1 cellular context compared by ENCODE assay signal in genomic region chr1:47478090-47478489, GRCh38.
TF ChIP-seq lines count a peak whose summit lies in the region.

No MANE protein-coding gene starts in this region.

TF ChIP-seq in HepG2, 621 proteins besides CTCF, POLR2A, EP300 and RAD21 (continued from another document and continues in another):
- TF ChIP-seq, protein P1, sequence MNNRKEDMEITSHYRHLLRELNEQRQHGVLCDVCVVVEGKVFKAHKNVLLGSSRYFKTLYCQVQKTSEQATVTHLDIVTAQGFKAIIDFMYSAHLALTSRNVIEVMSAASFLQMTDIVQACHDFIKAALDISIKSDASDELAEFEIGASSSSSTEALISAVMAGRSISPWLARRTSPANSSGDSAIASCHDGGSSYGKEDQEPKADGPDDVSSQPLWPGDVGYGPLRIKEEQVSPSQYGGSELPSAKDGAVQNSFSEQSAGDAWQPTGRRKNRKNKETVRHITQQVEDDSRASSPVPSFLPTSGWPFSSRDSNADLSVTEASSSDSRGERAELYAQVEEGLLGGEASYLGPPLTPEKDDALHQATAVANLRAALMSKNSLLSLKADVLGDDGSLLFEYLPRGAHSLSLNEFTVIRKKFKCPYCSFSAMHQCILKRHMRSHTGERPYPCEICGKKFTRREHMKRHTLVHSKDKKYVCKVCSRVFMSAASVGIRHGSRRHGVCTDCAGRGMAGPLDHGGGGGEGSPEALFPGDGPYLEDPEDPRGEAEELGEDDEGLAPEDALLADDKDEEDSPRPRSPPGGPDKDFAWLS (CRISPR knock-in tag; IDR thresholded peaks at IDR 0.05; ENCODE audit: borderline replicate concordance): no peak
- TF ChIP-seq ZNF253 (CRISPR knock-in tag; IDR thresholded peaks at IDR 0.05; ENCODE audit: borderline replicate concordance): 0 out of 2 replicates have a peak, but pooled peaks have one; percentile 63
- TF ChIP-seq TP53 (CRISPR knock-in tag; conservative IDR thresholded peaks at IDR 0.05): no peak
- no peak for TF ChIP-seq YEATS2 (CRISPR knock-in tag; IDR thresholded peaks at IDR 0.05; ENCODE audit: borderline replicate concordance)
- TF ChIP-seq, protein P2, sequence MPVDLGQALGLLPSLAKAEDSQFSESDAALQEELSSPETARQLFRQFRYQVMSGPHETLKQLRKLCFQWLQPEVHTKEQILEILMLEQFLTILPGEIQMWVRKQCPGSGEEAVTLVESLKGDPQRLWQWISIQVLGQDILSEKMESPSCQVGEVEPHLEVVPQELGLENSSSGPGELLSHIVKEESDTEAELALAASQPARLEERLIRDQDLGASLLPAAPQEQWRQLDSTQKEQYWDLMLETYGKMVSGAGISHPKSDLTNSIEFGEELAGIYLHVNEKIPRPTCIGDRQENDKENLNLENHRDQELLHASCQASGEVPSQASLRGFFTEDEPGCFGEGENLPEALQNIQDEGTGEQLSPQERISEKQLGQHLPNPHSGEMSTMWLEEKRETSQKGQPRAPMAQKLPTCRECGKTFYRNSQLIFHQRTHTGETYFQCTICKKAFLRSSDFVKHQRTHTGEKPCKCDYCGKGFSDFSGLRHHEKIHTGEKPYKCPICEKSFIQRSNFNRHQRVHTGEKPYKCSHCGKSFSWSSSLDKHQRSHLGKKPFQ (CRISPR knock-in tag; IDR thresholded peaks at IDR 0.05; ENCODE audit: insufficient replicate concordance): peak; percentile 96
- no peak for TF ChIP-seq CENPT (CRISPR knock-in tag; IDR thresholded peaks at IDR 0.05; ENCODE audit: low read depth)
- TF ChIP-seq DPF2 (CRISPR knock-in tag; IDR thresholded peaks at IDR 0.05; ENCODE audit: borderline replicate concordance, low read depth): peak; percentile 86
- TF ChIP-seq, protein P3, sequence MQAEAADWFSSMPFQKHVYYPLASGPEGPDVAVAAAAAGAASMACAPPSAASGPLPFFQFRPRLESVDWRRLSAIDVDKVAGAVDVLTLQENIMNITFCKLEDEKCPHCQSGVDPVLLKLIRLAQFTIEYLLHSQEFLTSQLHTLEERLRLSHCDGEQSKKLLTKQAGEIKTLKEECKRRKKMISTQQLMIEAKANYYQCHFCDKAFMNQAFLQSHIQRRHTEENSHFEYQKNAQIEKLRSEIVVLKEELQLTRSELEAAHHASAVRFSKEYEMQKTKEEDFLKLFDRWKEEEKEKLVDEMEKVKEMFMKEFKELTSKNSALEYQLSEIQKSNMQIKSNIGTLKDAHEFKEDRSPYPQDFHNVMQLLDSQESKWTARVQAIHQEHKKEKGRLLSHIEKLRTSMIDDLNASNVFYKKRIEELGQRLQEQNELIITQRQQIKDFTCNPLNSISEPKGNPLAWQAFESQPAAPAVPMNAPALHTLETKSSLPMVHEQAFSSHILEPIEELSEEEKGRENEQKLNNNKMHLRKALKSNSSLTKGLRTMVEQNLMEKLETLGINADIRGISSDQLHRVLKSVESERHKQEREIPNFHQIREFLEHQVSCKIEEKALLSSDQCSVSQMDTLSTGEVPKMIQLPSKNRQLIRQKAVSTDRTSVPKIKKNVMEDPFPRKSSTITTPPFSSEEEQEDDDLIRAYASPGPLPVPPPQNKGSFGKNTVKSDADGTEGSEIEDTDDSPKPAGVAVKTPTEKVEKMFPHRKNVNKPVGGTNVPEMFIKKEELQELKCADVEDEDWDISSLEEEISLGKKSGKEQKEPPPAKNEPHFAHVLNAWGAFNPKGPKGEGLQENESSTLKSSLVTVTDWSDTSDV (CRISPR knock-in tag; IDR thresholded peaks at IDR 0.05): no peak
- no peak for TF ChIP-seq PAF1 (CRISPR knock-in tag; IDR thresholded peaks at IDR 0.05)
- TF ChIP-seq ZFP62 (CRISPR knock-in tag; IDR thresholded peaks at IDR 0.05): no peak
- no peak for TF ChIP-seq ZNF335 (CRISPR knock-in tag; IDR thresholded peaks at IDR 0.05)
- no peak for TF ChIP-seq SNAPC4 (CRISPR knock-in tag; IDR thresholded peaks at IDR 0.05)
- TF ChIP-seq ATF6 (CRISPR knock-in tag; conservative IDR thresholded peaks at IDR 0.05): no peak
- TF ChIP-seq GMEB2 (CRISPR knock-in tag; IDR thresholded peaks at IDR 0.05; ENCODE audit: low read depth): no peak
- TF ChIP-seq ATF7 (IDR thresholded peaks at IDR 0.05): no peak
- no peak; the same call in 1 of the 2 replicates for TF ChIP-seq ATF7 (CRISPR knock-in tag; IDR thresholded peaks at IDR 0.05)
- no peak for TF ChIP-seq MYNN (CRISPR knock-in tag; IDR thresholded peaks at IDR 0.05; ENCODE audit: low read depth)
- TF ChIP-seq, protein P4, sequence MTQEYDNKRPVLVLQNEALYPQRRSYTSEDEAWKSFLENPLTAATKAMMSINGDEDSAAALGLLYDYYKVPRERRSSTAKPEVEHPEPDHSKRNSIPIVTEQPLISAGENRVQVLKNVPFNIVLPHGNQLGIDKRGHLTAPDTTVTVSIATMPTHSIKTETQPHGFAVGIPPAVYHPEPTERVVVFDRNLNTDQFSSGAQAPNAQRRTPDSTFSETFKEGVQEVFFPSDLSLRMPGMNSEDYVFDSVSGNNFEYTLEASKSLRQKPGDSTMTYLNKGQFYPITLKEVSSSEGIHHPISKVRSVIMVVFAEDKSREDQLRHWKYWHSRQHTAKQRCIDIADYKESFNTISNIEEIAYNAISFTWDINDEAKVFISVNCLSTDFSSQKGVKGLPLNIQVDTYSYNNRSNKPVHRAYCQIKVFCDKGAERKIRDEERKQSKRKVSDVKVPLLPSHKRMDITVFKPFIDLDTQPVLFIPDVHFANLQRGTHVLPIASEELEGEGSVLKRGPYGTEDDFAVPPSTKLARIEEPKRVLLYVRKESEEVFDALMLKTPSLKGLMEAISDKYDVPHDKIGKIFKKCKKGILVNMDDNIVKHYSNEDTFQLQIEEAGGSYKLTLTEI (CRISPR knock-in tag; conservative IDR thresholded peaks at IDR 0.05): no peak
- TF ChIP-seq KMT2A (CRISPR knock-in tag; IDR thresholded peaks at IDR 0.05): no peak
- TF ChIP-seq ADNP (CRISPR knock-in tag; IDR thresholded peaks at IDR 0.05): no peak
- TF ChIP-seq CHCHD3 (CRISPR knock-in tag; IDR thresholded peaks at IDR 0.05): 0 out of 2 replicates have a peak, but pooled peaks have one; percentile 45
- TF ChIP-seq ZNF496 (CRISPR knock-in tag; IDR thresholded peaks at IDR 0.05; ENCODE audit: insufficient replicate concordance): no peak
- TF ChIP-seq KDM2A (CRISPR knock-in tag; IDR thresholded peaks at IDR 0.05; ENCODE audit: borderline replicate concordance, low read depth): peak; percentile 78; the same call in 1 of the 2 replicates
- TF ChIP-seq ELF3 (CRISPR knock-in tag; IDR thresholded peaks at IDR 0.05): peak; percentile 63
- TF ChIP-seq ZNF552 (CRISPR knock-in tag; IDR thresholded peaks at IDR 0.05; ENCODE audit: borderline replicate concordance): 0 out of 2 replicates have a peak, but pooled peaks have one; percentile 49
- TF ChIP-seq KAT2B (IDR thresholded peaks at IDR 0.05; ENCODE audit: borderline replicate concordance, low read depth, low read length): no peak
- TF ChIP-seq JDP2 (CRISPR knock-in tag; IDR thresholded peaks at IDR 0.05; ENCODE audit: borderline replicate concordance): no peak
- no peak for TF ChIP-seq ZKSCAN1 (IDR thresholded peaks at IDR 0.05; ENCODE audit: low read length)
- no peak for TF ChIP-seq ISX (CRISPR knock-in tag; conservative IDR thresholded peaks at IDR 0.05)
- TF ChIP-seq, protein P5, sequence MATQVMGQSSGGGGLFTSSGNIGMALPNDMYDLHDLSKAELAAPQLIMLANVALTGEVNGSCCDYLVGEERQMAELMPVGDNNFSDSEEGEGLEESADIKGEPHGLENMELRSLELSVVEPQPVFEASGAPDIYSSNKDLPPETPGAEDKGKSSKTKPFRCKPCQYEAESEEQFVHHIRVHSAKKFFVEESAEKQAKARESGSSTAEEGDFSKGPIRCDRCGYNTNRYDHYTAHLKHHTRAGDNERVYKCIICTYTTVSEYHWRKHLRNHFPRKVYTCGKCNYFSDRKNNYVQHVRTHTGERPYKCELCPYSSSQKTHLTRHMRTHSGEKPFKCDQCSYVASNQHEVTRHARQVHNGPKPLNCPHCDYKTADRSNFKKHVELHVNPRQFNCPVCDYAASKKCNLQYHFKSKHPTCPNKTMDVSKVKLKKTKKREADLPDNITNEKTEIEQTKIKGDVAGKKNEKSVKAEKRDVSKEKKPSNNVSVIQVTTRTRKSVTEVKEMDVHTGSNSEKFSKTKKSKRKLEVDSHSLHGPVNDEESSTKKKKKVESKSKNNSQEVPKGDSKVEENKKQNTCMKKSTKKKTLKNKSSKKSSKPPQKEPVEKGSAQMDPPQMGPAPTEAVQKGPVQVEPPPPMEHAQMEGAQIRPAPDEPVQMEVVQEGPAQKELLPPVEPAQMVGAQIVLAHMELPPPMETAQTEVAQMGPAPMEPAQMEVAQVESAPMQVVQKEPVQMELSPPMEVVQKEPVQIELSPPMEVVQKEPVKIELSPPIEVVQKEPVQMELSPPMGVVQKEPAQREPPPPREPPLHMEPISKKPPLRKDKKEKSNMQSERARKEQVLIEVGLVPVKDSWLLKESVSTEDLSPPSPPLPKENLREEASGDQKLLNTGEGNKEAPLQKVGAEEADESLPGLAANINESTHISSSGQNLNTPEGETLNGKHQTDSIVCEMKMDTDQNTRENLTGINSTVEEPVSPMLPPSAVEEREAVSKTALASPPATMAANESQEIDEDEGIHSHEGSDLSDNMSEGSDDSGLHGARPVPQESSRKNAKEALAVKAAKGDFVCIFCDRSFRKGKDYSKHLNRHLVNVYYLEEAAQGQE (IDR thresholded peaks at IDR 0.05; ENCODE audit: borderline replicate concordance in 1 of 2, low read depth in 1 of 2, low read length in 2 of 2): peak in 1 of 2 experiments; percentile 84; a peak in 2 of 4 replicates
- TF ChIP-seq ZNF460 (CRISPR knock-in tag; IDR thresholded peaks at IDR 0.05; ENCODE audit: borderline replicate concordance): no peak; the same call in 1 of the 2 replicates
- no peak for TF ChIP-seq ZSCAN30 (CRISPR knock-in tag; IDR thresholded peaks at IDR 0.05)
- TF ChIP-seq MAF1 (CRISPR knock-in tag; IDR thresholded peaks at IDR 0.05; ENCODE audit: borderline replicate concordance): no peak
- TF ChIP-seq HDAC2 (CRISPR knock-in tag; IDR thresholded peaks at IDR 0.05): peak; percentile 99
- TF ChIP-seq ZNF180 (CRISPR knock-in tag; IDR thresholded peaks at IDR 0.05; ENCODE audit: borderline replicate concordance, low read depth): no peak; the same call in 1 of the 2 replicates
- TF ChIP-seq CBX2 (IDR thresholded peaks at IDR 0.05; ENCODE audit: low read depth, low read length): no peak
- no peak for TF ChIP-seq CBX2 (CRISPR knock-in tag; IDR thresholded peaks at IDR 0.05; ENCODE audit: low read depth)
- TF ChIP-seq, protein P6, sequence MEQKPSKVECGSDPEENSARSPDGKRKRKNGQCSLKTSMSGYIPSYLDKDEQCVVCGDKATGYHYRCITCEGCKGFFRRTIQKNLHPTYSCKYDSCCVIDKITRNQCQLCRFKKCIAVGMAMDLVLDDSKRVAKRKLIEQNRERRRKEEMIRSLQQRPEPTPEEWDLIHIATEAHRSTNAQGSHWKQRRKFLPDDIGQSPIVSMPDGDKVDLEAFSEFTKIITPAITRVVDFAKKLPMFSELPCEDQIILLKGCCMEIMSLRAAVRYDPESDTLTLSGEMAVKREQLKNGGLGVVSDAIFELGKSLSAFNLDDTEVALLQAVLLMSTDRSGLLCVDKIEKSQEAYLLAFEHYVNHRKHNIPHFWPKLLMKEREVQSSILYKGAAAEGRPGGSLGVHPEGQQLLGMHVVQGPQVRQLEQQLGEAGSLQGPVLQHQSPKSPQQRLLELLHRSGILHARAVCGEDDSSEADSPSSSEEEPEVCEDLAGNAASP (CRISPR knock-in tag; IDR thresholded peaks at IDR 0.05; ENCODE audit: borderline replicate concordance): peak; percentile 83; the same call in 1 of the 2 replicates
